Comparison of ENCODE assay signal across 9 cellular contexts in genomic region chr2:174025271-174026121, GRCh38.
DNase-seq lines count a peak whose midpoint lies in the region; ATAC-seq, FAIRE-seq and TF ChIP-seq lines count a peak whose summit lies in the region.
"Had no signal": no experiment of that assay in that cellular context is flagged by ENCODE, and none has a peak within 500 bp of the region (broad histone marks: within the 10 kb centered on the region; RNA-seq: fewer than 3 reads in every experiment).

No MANE protein-coding gene starts in this region.

- H4K8ac ChIP-seq in IMR-90 (ENCODE audit: low read depth in 2 of 2, low read length in 2 of 2) = peak overlapping the region; percentile 69 to 87; a peak in 3 of 4 replicates

- TF ChIP-seq EP300 in K562 (IDR thresholded peaks at IDR 0.05; ENCODE audit: low read length) = no peak

- CTCF ChIA-PET in IMR-90 (lab: Yijun Ruan, JAX) = interaction anchor here (0.5 to 0.6 kb wide), 2 partner anchors 11 to 917 kb away, joined by 3 to 5 read pairs; no protein-coding TSS in a partner anchor
- CTCF ChIA-PET in K562 (lab: Yijun Ruan, JAX; ENCODE audit: low intra/inter-chr PET ratio) = no interaction called here

- H3K9ac ChIP-seq in IMR-90 (ENCODE audit: low read depth, low read length) (peak overlapping the region; percentile 10; the same call in 1 of the 2 replicates), K562 (ENCODE audit: insufficient read depth in 1 of 2, low read depth in 2 of 2, low read length in 2 of 2) (no peak overlapping the region; a peak in 1 of 4 replicates), stomach smooth muscle (ENCODE audit: low read length in 2 of 2) (no peak overlapping the region)

- POLR2A ChIA-PET in IMR-90 (lab: Charles Lee; ENCODE audit: unreplicated experiment) = interaction anchor here (1.5 kb wide), 1 partner anchor 60 kb away, joined by 8 read pairs; no protein-coding TSS in a partner anchor
- POLR2A ChIA-PET in K562 (lab: Yijun Ruan, JAX) = interaction anchor here (1.0 to 2.4 kb wide), 2 partner anchors 10 to 11 kb away, joined by 4 to 11 read pairs; no protein-coding TSS in a partner anchor

- H3K4me2 ChIP-seq in IMR-90 (ENCODE audit: low read depth, low read length) (peak overlapping the region; percentile 8; the same call in 1 of the 2 replicates), K562 (ENCODE audit: insufficient read depth, low read length) (no peak overlapping the region)

- H3K23ac ChIP-seq in IMR-90 (ENCODE audit: low read depth, low read length) = peak overlapping the region; percentile 64

- peak overlapping the region; percentile 87 for H4K91ac ChIP-seq in IMR-90 (ENCODE audit: insufficient read depth, low read depth, low read length)

- peak overlapping the region; percentile 88 for H4K5ac ChIP-seq in IMR-90 (ENCODE audit: low read depth, low read length)

- ATAC-seq in IMR-90 (ENCODE audit: low read depth) = peak; percentile 40
- ATAC-seq in K562 = peak; percentile 46; the same call in 1 of the 3 replicates
- ATAC-seq in HG03521 (IDR thresholded peaks at IDR 0.05; ENCODE audit: unreplicated experiment) = no peak
- no peak for ATAC-seq in HG02763 (IDR thresholded peaks at IDR 0.05; ENCODE audit: unreplicated experiment)

- H3K4me1 ChIP-seq in IMR-90 (ENCODE audit: control insufficient read depth, insufficient read depth, low read length) = peaks cover 25% of the 10 kb centered on the region
- H3K4me1 ChIP-seq in K562 (replicated peaks in 1 of 2; ENCODE audit: control insufficient read depth in 2 of 2, insufficient read depth in 2 of 2, low read length in 2 of 2) = peaks cover 0 to 16% of the 10 kb centered on the region in 2 experiments; a peak in 1 of 5 replicates
- H3K4me1 ChIP-seq in stomach smooth muscle (ENCODE audit: control insufficient read depth, insufficient read depth, low read length) = peaks cover 31% of the 10 kb centered on the region

- H3K9me1 ChIP-seq in IMR-90 (ENCODE audit: insufficient read depth, low read length) = peaks cover 6% of the 10 kb centered on the region
- H3K9me1 ChIP-seq in K562 (ENCODE audit: control insufficient read depth, insufficient read depth, low read length) = no peaks in the 10 kb centered on the region

- peak overlapping the region; percentile 76 for H3K14ac ChIP-seq in IMR-90 (replicated peaks; ENCODE audit: low read depth, low read length)

- no peak for TF ChIP-seq CTCF in IMR-90 (conservative IDR thresholded peaks at IDR 0.05; ENCODE audit: low read depth, low read length)
- TF ChIP-seq CTCF in K562 (IDR thresholded peaks at IDR 0.05 in 2 of 3, conservative IDR thresholded peaks at IDR 0.05 in 1 of 3; ENCODE audit: insufficient read depth in 2 of 3, low read depth in 1 of 3, low read length in 3 of 3) = no peak

- H3K79me2 ChIP-seq in K562 (ENCODE audit: control insufficient read depth, insufficient read depth, low read length) = no peaks in the 10 kb centered on the region

- 39% methylated on average over 33 of the region's 47 CpGs; no CpG with 5 or more reads in 1 of the 2 experiments for WGBS in IMR-90 (ENCODE audit: extremely low coverage in 2 of 2, insufficient read length in 1 of 2), 2 experiments
- WGBS in K562 (ENCODE audit: insufficient coverage, low coverage, missing lambda C conversion rate) = 71% methylated on average over 41 of the region's 47 CpGs

- H2BK5ac ChIP-seq in IMR-90 (ENCODE audit: low read depth, low read length, poor library complexity, severe bottlenecking) = peak overlapping the region; percentile 82

- peak overlapping the region; percentile 88 for H2BK120ac ChIP-seq in IMR-90 (ENCODE audit: low read depth, low read length)

- peak overlapping the region; percentile 89 for H3K27ac ChIP-seq in IMR-90 (ENCODE audit: insufficient read depth, low read length)
- H3K27ac ChIP-seq in K562 (ENCODE audit: extremely low read depth, low read depth, low read length) = no peak overlapping the region
- peak overlapping the region; percentile 60 for H3K27ac ChIP-seq in stomach smooth muscle (ENCODE audit: low read length)

- peak overlapping the region; percentile 20; the same call in 1 of the 2 replicates for H3K56ac ChIP-seq in IMR-90 (ENCODE audit: extremely low read depth, insufficient read depth, low read length)

- intact Hi-C loops in IMR-90 (cut with micrococcal nuclease) = no loop called here
- intact Hi-C loops in K562 (cut with micrococcal nuclease) = no loop called here

- H3K9me3 ChIP-seq in IMR-90 (ENCODE audit: control insufficient read depth, insufficient read depth, low read length) = no peaks in the 10 kb centered on the region
- H3K9me3 ChIP-seq in K562 (replicated peaks; ENCODE audit: control insufficient read depth, insufficient read depth, low read depth, low read length) = no peaks in the 10 kb centered on the region
- no peaks in the 10 kb centered on the region for H3K9me3 ChIP-seq in stomach smooth muscle (ENCODE audit: control insufficient read depth in 2 of 2, low read length in 2 of 2)

- TF ChIP-seq RAD21 in IMR-90 (IDR thresholded peaks at IDR 0.05; ENCODE audit: low read length) = no peak
- TF ChIP-seq RAD21 in K562 (CRISPR knock-in tag; conservative IDR thresholded peaks at IDR 0.05 in 1 of 2, IDR thresholded peaks at IDR 0.05 in 1 of 2) = no peak

- H3K36me3 ChIP-seq in IMR-90 (ENCODE audit: control insufficient read depth, insufficient read depth, low read length) (no peaks in the 10 kb centered on the region), K562 (ENCODE audit: control insufficient read depth, insufficient read depth, low read length) (no peaks in the 10 kb centered on the region), stomach smooth muscle (ENCODE audit: control insufficient read depth in 2 of 2, insufficient read depth in 2 of 2, low read length in 2 of 2) (no peaks in the 10 kb centered on the region)

- H2AK5ac ChIP-seq in IMR-90 (ENCODE audit: low read depth, low read length) = peak overlapping the region; percentile 79; the same call in 1 of the 2 replicates

- BruUV-seq in IMR-90 (replicated peaks; lab: Mats Ljungman, UMichigan) = no TSS peak
- BruUV-seq in K562 (replicated peaks; lab: Mats Ljungman, UMichigan) = no TSS peak

- H3K18ac ChIP-seq in IMR-90 (ENCODE audit: low read depth, low read length) = peak overlapping the region; percentile 62

- no peak overlapping the region for H3K4me3 ChIP-seq in IMR-90 (ENCODE audit: insufficient read depth, low read depth, low read length)
- no peak overlapping the region for H3K4me3 ChIP-seq in K562
- peak overlapping the region in 1 of 2 donors; percentile 40 for H3K4me3 ChIP-seq in stomach smooth muscle (ENCODE audit: low read length in 2 of 2)

- peak overlapping the region; percentile 89 for H2AFZ ChIP-seq in IMR-90 (replicated peaks; ENCODE audit: low read length, poor library complexity)
- H2AFZ ChIP-seq in K562 (ENCODE audit: low read depth, low read length) = no peak overlapping the region

- no peaks in the 10 kb centered on the region for H3K79me1 ChIP-seq in IMR-90 (ENCODE audit: low read depth in 1 of 2, low read length in 2 of 2)

- peak overlapping the region; percentile 90 for H2AK9ac ChIP-seq in IMR-90 (replicated peaks; ENCODE audit: low read depth, low read length, poor library complexity)

- DNase-seq in IMR-90 (peak; percentile 89), K562 (ENCODE audit: extremely low read depth in 1 of 4, low spot score in 3 of 4) (no peak), left kidney (ENCODE audit: low read depth, low spot score) (peak; percentile 72), NCI-H1930 (lab: John Stamatoyannopoulos, UW) (no peak), mesenteric fat pad (ENCODE audit: low spot score) (no peak)
- DNase-seq: activated CD4-positive, alpha-beta T cell treated with anti-CD3 and anti-CD28 coated beads, Interleukin-2, amount 50 U/mL, for 4 hours had no signal

- no peaks in the 10 kb centered on the region for H3K27me3 ChIP-seq in IMR-90 (ENCODE audit: control insufficient read depth, insufficient read depth, low read length)
- peaks cover 0 to 4% of the 10 kb centered on the region in 2 experiments; a peak in 1 of 5 replicates for H3K27me3 ChIP-seq in K562 (ENCODE audit: control insufficient read depth in 2 of 2, insufficient read depth in 2 of 2, low read length in 2 of 2)
- no peaks in the 10 kb centered on the region for H3K27me3 ChIP-seq in stomach smooth muscle (ENCODE audit: control insufficient read depth in 1 of 2, insufficient read depth in 2 of 2, low read length in 2 of 2)

- TF ChIP-seq POLR2A in IMR-90 (IDR thresholded peaks at IDR 0.05; ENCODE audit: low read depth, low read length) (no peak), K562 (conservative IDR thresholded peaks at IDR 0.05) (no peak)

- H4K20me1 ChIP-seq in IMR-90 (ENCODE audit: insufficient read depth, low read length) (no peaks in the 10 kb centered on the region), K562 (replicated peaks; ENCODE audit: control insufficient read depth, insufficient read depth, low read length) (no peaks in the 10 kb centered on the region)

- dilution Hi-C loops in IMR-90 (cut with HindIII; ENCODE audit: low sequenced_read_pairs, unreplicated experiment) = no loop called here

- H2BK20ac ChIP-seq in IMR-90 (ENCODE audit: low read depth, low read length) = peak overlapping the region; percentile 47

- FAIRE-seq in K562 (lab: Jason Lieb, UNC) = no peak

- H2BK15ac ChIP-seq in IMR-90 (ENCODE audit: low read depth, low read length) = peak overlapping the region; percentile 72; the same call in 2 of the 3 replicates

- H3K4ac ChIP-seq in IMR-90 (ENCODE audit: low read depth, low read length) = peak overlapping the region; percentile 80

- in situ Hi-C loops in IMR-90 (cut with MboI; ENCODE audit: low sequenced_read_pairs) = no loop called here
- in situ Hi-C loops in K562 (cut with MboI) = no loop called here

TF ChIP-seq in IMR-90, 13 proteins besides CTCF, POLR2A, EP300 and RAD21 (continues in another document):
- no peak for TF ChIP-seq SMC3 (IDR thresholded peaks at IDR 0.05; ENCODE audit: low read depth, low read length)
- TF ChIP-seq MAZ (IDR thresholded peaks at IDR 0.05; ENCODE audit: borderline replicate concordance, low read depth, low read length) = peak; percentile 23; the same call in 1 of the 2 replicates

TF ChIP-seq in K562, 482 proteins besides CTCF, POLR2A, EP300 and RAD21:
- TF ChIP-seq RCOR1 (IDR thresholded peaks at IDR 0.05; ENCODE audit: borderline replicate concordance in 1 of 2, low read depth in 2 of 2, low read length in 2 of 2) (no peak), CEBPG (CRISPR knock-in tag; IDR thresholded peaks at IDR 0.05) (peak; percentile 86), CEBPG (tag; conservative IDR thresholded peaks at IDR 0.05 in 1 of 2, IDR thresholded peaks at IDR 0.05 in 1 of 2) (peak; percentile 29 to 75; a peak in 3 of 4 replicates), ZNF274 (IDR thresholded peaks at IDR 0.05; ENCODE audit: borderline replicate concordance, low read depth, low read length) (no peak), TAF7 (tag; IDR thresholded peaks at IDR 0.05) (no peak), GABPB1 (CRISPR knock-in tag; IDR thresholded peaks at IDR 0.05) (no peak), CEBPB (tag; IDR thresholded peaks at IDR 0.05) (peak; percentile 89)

Comparison
In these comparisons a context has a peak if more than half of its experiments do, and no peak if none do; other contexts are left out.
1. ATAC-seq: peak in IMR-90 (single experiment) and K562 (single experiment); none in HG03521 (single experiment) and HG02763 (single experiment).
2. DNase-seq: peak in IMR-90 (single experiment) and left kidney (single experiment); none in K562 (0 of 4), NCI-H1930 (0 of 2) and mesenteric fat pad (single experiment).